Comparison of ENCODE assay signal across 32 cellular contexts in genomic region chr1:97540346-97540888, GRCh38.
"Had no signal": no experiment of that assay in that cellular context is flagged by ENCODE, and none has a peak within 500 bp of the region (broad histone marks: within the 10 kb centered on the region; RNA-seq: fewer than 3 reads in every experiment).

No MANE protein-coding gene starts in this region.

- H3K27me3 ChIP-seq: adrenal gland, body of pancreas, brain microvascular endothelial cell, breast epithelium had no signal

- H3K9me3 ChIP-seq: body of pancreas, breast epithelium had no signal

- H3K4me1 ChIP-seq: adrenal gland, body of pancreas, breast epithelium had no signal

- DNase-seq: activated B cell treated with CpG ODN at 0.5 μM for 24 hours; activated CD4-positive, alpha-beta memory T cell treated with anti-CD3 and anti-CD28 coated beads for 36 hours; activated CD4-positive, alpha-beta T cell treated with anti-CD3 and anti-CD28 coated beads for 4 hours; activated CD4-positive, alpha-beta T cell treated with anti-CD3 and anti-CD28 coated beads, Interleukin-2, amount 10 ng/mL, durations not matched to agents 24 days and 14 days; activated CD4-positive, alpha-beta T cell treated with anti-CD3 and anti-CD28 coated beads, Interleukin-2, amount 50 U/mL, for 1 hour; activated CD4-positive, alpha-beta T cell treated with anti-CD3 and anti-CD28 coated beads, Interleukin-2, amount 50 U/mL, for 4 hours; activated CD4-positive, CD25-positive, alpha-beta regulatory T cell treated with anti-CD3 and anti-CD28 coated beads, Interleukin-2, amount 50 U/mL, for 72 hours; activated CD8-positive, alpha-beta memory T cell treated with anti-CD3 and anti-CD28 coated beads, Interleukin-2, amount 50 U/mL, for 4 hours; activated CD8-positive, alpha-beta T cell treated with anti-CD3 and anti-CD28 coated beads for 36 hours; activated effector memory CD4-positive, alpha-beta T cell treated with anti-CD3 and anti-CD28 coated beads, Interleukin-2, amount 50 U/mL, for 16 hours; activated gamma-delta T cell treated with Interleukin-2 at 50 U/mL for 16 hours; activated naive CD4-positive, alpha-beta T cell; activated naive CD4-positive, alpha-beta T cell treated with anti-CD3 and anti-CD28 coated beads for 36 hours; activated naive CD4-positive, alpha-beta T cell treated with anti-CD3 and anti-CD28 coated beads, Interleukin-2, amount 50 U/mL, for 16 hours; activated naive CD8-positive, alpha-beta T cell treated with anti-CD3 and anti-CD28 coated beads for 36 hours; activated T-cell treated with anti-CD3 and anti-CD28 coated beads for 4 hours; activated T-cell treated with anti-CD3 and anti-CD28 coated beads, Interleukin-2, amount 50 U/mL, for 1 hour; activated T-cell treated with anti-CD3 and anti-CD28 coated beads, Interleukin-2, amount 50 U/mL, for 4 hours; activated T-cell treated with anti-CD3 and anti-CD28 coated beads, Interleukin-2, amount 50 U/mL, for 72 hours; adrenal gland; amniotic stem cell; aorta; body of pancreas; brain microvascular endothelial cell; central memory CD4-positive, alpha-beta T cell; T-helper 1 cell; T-helper 2 cell; T-helper 9 cell had no signal

- H3K4me3 ChIP-seq: adrenal gland, body of pancreas, breast epithelium had no signal

- H3K27ac ChIP-seq: adrenal gland, body of pancreas, brain microvascular endothelial cell, breast epithelium, VCaP had no signal

- H3K36me3 ChIP-seq: adrenal gland, brain microvascular endothelial cell had no signal

- ATAC-seq: activated CD8-positive, alpha-beta T cell treated with anti-CD3 and anti-CD28 coated beads for 36 hours; activated naive CD4-positive, alpha-beta T cell treated with anti-CD3 and anti-CD28 coated beads, Interleukin-2, amount 50 U/mL, for 72 hours; activated T-cell treated with anti-CD3 and anti-CD28 coated beads, Interleukin-2, amount 50 U/mL, for 4 hours; activated T-cell treated with anti-CD3 and anti-CD28 coated beads, Interleukin-2, amount 50 U/mL, for 72 hours; activated T-helper 17 cell treated with anti-CD3 and anti-CD28 coated beads, Interleukin-2, amount 50 U/mL, for 72 hours; body of pancreas had no signal
